In the genomic region with DNA sequence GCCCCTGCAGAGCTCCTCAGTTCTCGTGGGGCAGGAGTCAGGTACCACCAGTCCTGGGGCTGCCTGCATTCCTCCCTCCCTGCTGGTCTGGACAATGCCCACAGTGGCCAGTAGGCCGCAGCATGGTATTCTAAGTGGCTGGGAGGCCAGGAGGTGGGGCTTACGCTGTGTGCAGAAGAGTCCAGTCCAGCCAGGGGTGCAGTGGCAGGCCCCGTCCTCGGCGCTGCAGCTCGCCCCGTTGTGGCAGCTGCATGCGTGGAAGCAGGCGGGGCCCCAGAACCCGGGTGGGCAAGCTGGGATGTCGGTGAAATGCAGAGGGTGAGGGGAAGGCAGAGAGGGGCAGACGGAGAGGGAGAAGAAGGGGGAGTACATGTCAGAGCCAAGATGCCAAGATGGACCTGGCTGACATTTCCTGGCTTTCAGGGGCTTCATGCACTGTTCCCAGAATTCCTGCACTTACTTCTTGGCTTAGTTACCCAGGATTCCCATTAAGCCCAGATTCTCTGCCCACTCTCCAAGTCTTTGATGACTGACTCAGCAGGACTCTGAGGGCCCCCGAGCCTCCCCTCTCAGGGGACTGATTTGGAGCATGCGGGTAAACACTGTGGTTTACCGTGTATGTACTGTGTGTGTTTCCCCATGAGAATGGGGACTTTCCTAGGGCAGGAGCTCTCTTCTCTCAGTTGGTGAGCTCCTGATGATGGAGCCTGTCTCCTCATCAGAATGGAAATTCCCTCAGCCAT, we compare ENCODE assay signal across 8 cellular contexts. TPM values are rescaled to one million over a fixed set of nuclear protein-coding genes. Genes with fewer than 3 reads are reported as not detected.
DNase-seq lines count a peak whose midpoint lies in the region; ATAC-seq and TF ChIP-seq lines count a peak whose summit lies in the region.

No MANE protein-coding gene starts in this region.

- H3K27ac ChIP-seq in 22Rv1: no peak overlapping the region

- H3K4me3 Mint-ChIP-seq in activated naive CD8-positive, alpha-beta T cell treated with anti-CD3 and anti-CD28 coated beads, Interleukin-2, amount 50 U/mL, for 24 hours: no peak overlapping the region

- no peaks in the 10 kb centered on the region for H3K9me3 Mint-ChIP-seq in activated naive CD8-positive, alpha-beta T cell treated with anti-CD3 and anti-CD28 coated beads, Interleukin-2, amount 50 U/mL, for 24 hours

- H3K36me3 ChIP-seq in HAP-1 (replicated peaks): no peaks in the 10 kb centered on the region; the same call in 1 of the 2 replicates

- H3K4me3 ChIP-seq in HAP-1 (no peak overlapping the region), retinal pigment epithelial cell (ENCODE audit: low read length) (no peak overlapping the region)

- peak; percentile 6 for DNase-seq in GM04503 (ENCODE audit: low read depth)
- peak; percentile 45 to 71 for DNase-seq in HAP-1 (ENCODE audit: low spot score in 2 of 2)
- DNase-seq in NCI-H1092 treated with DMSO at 0.1 percent for 48 hours (lab: John Stamatoyannopoulos, UW): peak; percentile 57
- peak; percentile 55 for DNase-seq in activated naive CD8-positive, alpha-beta T cell treated with anti-CD3 and anti-CD28 coated beads, Interleukin-2, amount 50 U/mL, for 24 hours
- peak; percentile 72 for DNase-seq in left ventricle myocardium superior
- peak; percentile 32 for DNase-seq in retinal pigment epithelial cell (ENCODE audit: low read depth)
- DNase-seq in NCI-H345 treated with DMSO at 0.1 percent for 48 hours (lab: John Stamatoyannopoulos, UW; ENCODE audit: unreplicated experiment): no peak

- no peaks in the 10 kb centered on the region for H3K27me3 Mint-ChIP-seq in activated naive CD8-positive, alpha-beta T cell treated with anti-CD3 and anti-CD28 coated beads, Interleukin-2, amount 50 U/mL, for 24 hours

- peak; percentile 96 for ATAC-seq in activated naive CD8-positive, alpha-beta T cell treated with anti-CD3 and anti-CD28 coated beads, Interleukin-2, amount 50 U/mL, for 24 hours
- peak; percentile 92 for ATAC-seq in left ventricle myocardium superior

- H3K27me3 ChIP-seq in HAP-1 (ENCODE audit: low read depth): no peaks in the 10 kb centered on the region

- H3K36me3 Mint-ChIP-seq in activated naive CD8-positive, alpha-beta T cell treated with anti-CD3 and anti-CD28 coated beads, Interleukin-2, amount 50 U/mL, for 24 hours (ENCODE audit: low read depth): no peaks in the 10 kb centered on the region

- H3K9me3 ChIP-seq in HAP-1: no peaks in the 10 kb centered on the region

- in situ Hi-C loops in HAP-1 (cut with MboI; ENCODE audit: low sequenced_read_pairs): no loop called here

- no peak overlapping the region for H3K27ac Mint-ChIP-seq in activated naive CD8-positive, alpha-beta T cell treated with anti-CD3 and anti-CD28 coated beads, Interleukin-2, amount 50 U/mL, for 24 hours

- H3K4me1 Mint-ChIP-seq in activated naive CD8-positive, alpha-beta T cell treated with anti-CD3 and anti-CD28 coated beads, Interleukin-2, amount 50 U/mL, for 24 hours: peaks cover 37% of the 10 kb centered on the region

- peak; percentile 71 for TF ChIP-seq CTCF in 22Rv1 (IDR thresholded peaks at IDR 0.05)
- TF ChIP-seq CTCF in retinal pigment epithelial cell (conservative IDR thresholded peaks at IDR 0.05; ENCODE audit: low read depth, low read length): peak; percentile 87

- H3K4me1 ChIP-seq in HAP-1: no peaks in the 10 kb centered on the region

- intact Hi-C loops in left ventricle myocardium superior (cut with micrococcal nuclease): loop anchor here (10.0 kb wide), 1 partner anchor 368 kb away; no protein-coding TSS in a partner anchor

RNA-seq across cellular contexts. Expression of gene RAB11A, which starts 47.5 kb away (rescaled TPM):
- total RNA-seq in left ventricle myocardium superior: 137 TPM
